In genomic region chr5:10726913-10727517, GRCh38 we compare ENCODE assay signal across 8 cellular contexts. TPM values are rescaled to one million over a fixed set of nuclear protein-coding genes. Genes with fewer than 3 reads are reported as not detected.
DNase-seq lines count a peak whose midpoint lies in the region; ATAC-seq and TF ChIP-seq lines count a peak whose summit lies in the region.

No MANE protein-coding gene starts in this region.

- in situ Hi-C loops in transverse colon (cut with MboI; ENCODE audit: low pct_ligation_motif_present in 1 of 4, low pct_unique_long_range_greater_than_20kb in 1 of 4, low sequenced_read_pairs in 3 of 4) = no loop called here

- no peak for TF ChIP-seq POLR2A in transverse colon (IDR thresholded peaks at IDR 0.05)

- no peaks in the 10 kb centered on the region for H3K36me3 ChIP-seq in transverse colon

- H3K9me3 ChIP-seq in transverse colon = no peaks in the 10 kb centered on the region

- H3K27ac ChIP-seq in transverse colon = no peak overlapping the region

- WGBS in transverse colon (ENCODE audit: low coverage in 1 of 2), 2 donors = 20 to 60% methylated on average over 1 to 7 of the region's 8 CpGs

- peak; percentile 96 for ATAC-seq in GM18508 (IDR thresholded peaks at IDR 0.05; ENCODE audit: insufficient read depth, unreplicated experiment)
- ATAC-seq in GM21515 (IDR thresholded peaks at IDR 0.05; ENCODE audit: unreplicated experiment) = peak; percentile 73
- ATAC-seq in HG03469 (IDR thresholded peaks at IDR 0.05; ENCODE audit: unreplicated experiment) = peak; percentile 94

- DNase-seq in lung microvascular endothelial cell (ENCODE audit: low read depth in 2 of 2) (peak; percentile 20 to 79), transverse colon (no peak), pons (ENCODE audit: low spot score) (no peak), NCI-H510A treated with DMSO at 0.1 percent for 48 hours (lab: John Stamatoyannopoulos, UW) (no peak), MV-4-11 (lab: John Stamatoyannopoulos, UW) (no peak)

- TF ChIP-seq EP300 in transverse colon (IDR thresholded peaks at IDR 0.05; ENCODE audit: low read depth) = no peak

- no peak for TF ChIP-seq CTCF in transverse colon (IDR thresholded peaks at IDR 0.05)

- no peaks in the 10 kb centered on the region for H3K27me3 ChIP-seq in transverse colon

- intact Hi-C loops in transverse colon (cut with DNase I; ENCODE audit: low total_unique reads) = no loop called here

- no peak overlapping the region for H3K4me3 ChIP-seq in transverse colon

- H3K4me1 ChIP-seq in transverse colon = peaks cover 0 to 19% (median 11%) of the 10 kb centered on the region in 4 donors

RNA-seq across cellular contexts. Expression of gene DAP, which starts 34.0 kb away (rescaled TPM):
- total RNA-seq in lung microvascular endothelial cell (16.1 and 23.5 TPM in 2 replicates), transverse colon (10 to 100 TPM; 33.6 to 71.4 (median 47.9) TPM)

Comparison
In these comparisons a context has a peak if more than half of its experiments do, and no peak if none do; other contexts are left out.
1. DNase-seq: peak in lung microvascular endothelial cell (2 of 2); none in transverse colon (single experiment), pons (single experiment), NCI-H510A treated with DMSO at 0.1 percent for 48 hours (single experiment) and MV-4-11 (single experiment).
2. Peak in every context shown above with its lines, with median percentiles within 50 percentile points of each other: ATAC-seq.